18 cellular contexts compared by ENCODE assay signal in genomic region chr1:117564227-117565082, GRCh38. TPM values are rescaled to one million over a fixed set of nuclear protein-coding genes. Genes with fewer than 3 reads are reported as not detected.
DNase-seq lines count a peak whose midpoint lies in the region; ATAC-seq and TF ChIP-seq lines count a peak whose summit lies in the region.
"Had no signal": no experiment of that assay in that cellular context is flagged by ENCODE, and none has a peak within 500 bp of the region (broad histone marks: within the 10 kb centered on the region; RNA-seq: fewer than 3 reads in every experiment).

No MANE protein-coding gene starts in this region.

- H3K27me3 Mint-ChIP-seq in activated CD8-positive, alpha-beta memory T cell treated with anti-CD3 and anti-CD28 coated beads, Interleukin-2, amount 10 ng/mL, durations not matched to agents 7 days and 5 days, result peaks cover 2% of the 10 kb centered on the region
- H3K27me3 Mint-ChIP-seq in activated T-helper 2 cell treated with anti-CD3 and anti-CD28 coated beads, Interferon-gamma antibody, Interleukin-2, Interleukin-4, amounts not matched to agents 10 μg/mL and 5 μg/mL and 100 μg/mL, durations not matched to agents 14 hours and 24 hours and 36 hours (ENCODE audit: low read depth), result peaks cover 8% of the 10 kb centered on the region
- H3K27me3 Mint-ChIP-seq in progenitor cell of endocrine pancreas (no peaks in the 10 kb centered on the region), nephron progenitor cell (ENCODE audit: low read depth, poor library complexity) (peaks cover 4% of the 10 kb centered on the region)
- H3K27me3 Mint-ChIP-seq: activated B cell treated with CpG ODN at 0.5 μM for 24 hours had no signal

- DNase-seq in activated CD8-positive, alpha-beta memory T cell treated with anti-CD3 and anti-CD28 coated beads, Interleukin-2, amount 50 U/mL, for 48 hours, result peak; percentile 20
- DNase-seq in activated CD8-positive, alpha-beta memory T cell treated with anti-CD3 and anti-CD28 coated beads, Interleukin-2, amount 10 ng/mL, durations not matched to agents 7 days and 5 days, result no peak
- DNase-seq in NOMO-1 treated with dmso at 0.1 percent for 144 hours (lab: John Stamatoyannopoulos, UW; ENCODE audit: unreplicated experiment) (peak; percentile 41), progenitor cell of endocrine pancreas (ENCODE audit: low spot score, unreplicated experiment) (no peak), SK-N-DZ (ENCODE audit: low spot score) (no peak), nephron progenitor cell (no peak)
- DNase-seq in activated T-helper 2 cell treated with anti-CD3 and anti-CD28 coated beads, Interferon-gamma antibody, Interleukin-2, Interleukin-4, amounts not matched to agents 10 μg/mL and 5 μg/mL and 100 μg/mL, durations not matched to agents 14 hours and 24 hours and 36 hours (ENCODE audit: low spot score), result peak; percentile 1
- DNase-seq: activated B cell treated with CpG ODN at 0.5 μM for 24 hours; kidney; NCI-H1436; NCI-H2171 treated with DMSO at 0.1 percent for 48 hours; NCI-H774; right cardiac atrium; stimulated activated naive CD4-positive, alpha-beta T cell; transverse colon had no signal

- no peaks in the 10 kb centered on the region for H3K4me1 Mint-ChIP-seq in activated CD8-positive, alpha-beta memory T cell treated with anti-CD3 and anti-CD28 coated beads, Interleukin-2, amount 10 ng/mL, durations not matched to agents 7 days and 5 days
- H3K4me1 Mint-ChIP-seq in activated T-helper 2 cell treated with anti-CD3 and anti-CD28 coated beads, Interferon-gamma antibody, Interleukin-2, Interleukin-4, amounts not matched to agents 10 μg/mL and 5 μg/mL and 100 μg/mL, durations not matched to agents 14 hours and 24 hours and 36 hours (ENCODE audit: low read depth), result peaks cover 6% of the 10 kb centered on the region
- H3K4me1 Mint-ChIP-seq in progenitor cell of endocrine pancreas (ENCODE audit: low read depth) (peaks cover 25% of the 10 kb centered on the region), nephron progenitor cell (peaks cover 5% of the 10 kb centered on the region)
- H3K4me1 Mint-ChIP-seq: mesothelial cell of epicardium, neural progenitor cell had no signal

- CTCF ChIA-PET in activated CD8-positive, alpha-beta memory T cell treated with anti-CD3 and anti-CD28 coated beads, Interleukin-2, amount 10 ng/mL, durations not matched to agents 7 days and 5 days (lab: Charles Lee), result interaction anchor here (0.9 to 2.0 kb wide), 2 partner anchors 29 to 194 kb away, joined by 4 to 5 read pairs; no protein-coding TSS in a partner anchor

- intact Hi-C loops in activated T-helper 2 cell treated with anti-CD3 and anti-CD28 coated beads, Interferon-gamma antibody, Interleukin-2, Interleukin-4, amounts not matched to agents 10 μg/mL and 5 μg/mL and 100 μg/mL, durations not matched to agents 14 hours and 24 hours and 36 hours (cut with micrococcal nuclease), result no loop called here

- no peak for ATAC-seq in activated CD8-positive, alpha-beta memory T cell treated with anti-CD3 and anti-CD28 coated beads, Interleukin-2, amount 10 ng/mL, durations not matched to agents 7 days and 5 days
- ATAC-seq in HG02588 (IDR thresholded peaks at IDR 0.05; ENCODE audit: unreplicated experiment), result no peak
- ATAC-seq: right cardiac atrium had no signal

- no peaks in the 10 kb centered on the region for H3K36me3 Mint-ChIP-seq in activated CD8-positive, alpha-beta memory T cell treated with anti-CD3 and anti-CD28 coated beads, Interleukin-2, amount 10 ng/mL, durations not matched to agents 7 days and 5 days
- no peaks in the 10 kb centered on the region for H3K36me3 Mint-ChIP-seq in activated T-helper 2 cell treated with anti-CD3 and anti-CD28 coated beads, Interferon-gamma antibody, Interleukin-2, Interleukin-4, amounts not matched to agents 10 μg/mL and 5 μg/mL and 100 μg/mL, durations not matched to agents 14 hours and 24 hours and 36 hours (ENCODE audit: low read depth)
- H3K36me3 Mint-ChIP-seq in progenitor cell of endocrine pancreas (ENCODE audit: insufficient read depth) (no peaks in the 10 kb centered on the region), nephron progenitor cell (ENCODE audit: low read depth) (no peaks in the 10 kb centered on the region)
- H3K36me3 Mint-ChIP-seq: mesothelial cell of epicardium, neural progenitor cell had no signal

- H3K9me3 Mint-ChIP-seq in activated CD8-positive, alpha-beta memory T cell treated with anti-CD3 and anti-CD28 coated beads, Interleukin-2, amount 10 ng/mL, durations not matched to agents 7 days and 5 days (ENCODE audit: low read depth), result peaks cover 3% of the 10 kb centered on the region
- peaks cover under 1% of the 10 kb centered on the region for H3K9me3 Mint-ChIP-seq in activated T-helper 2 cell treated with anti-CD3 and anti-CD28 coated beads, Interferon-gamma antibody, Interleukin-2, Interleukin-4, amounts not matched to agents 10 μg/mL and 5 μg/mL and 100 μg/mL, durations not matched to agents 14 hours and 24 hours and 36 hours
- H3K9me3 Mint-ChIP-seq in progenitor cell of endocrine pancreas (ENCODE audit: low read depth), result peaks cover 3% of the 10 kb centered on the region
- H3K9me3 Mint-ChIP-seq in nephron progenitor cell, result peaks cover 5% of the 10 kb centered on the region
- H3K9me3 Mint-ChIP-seq: activated B cell treated with CpG ODN at 0.5 μM for 24 hours, neural progenitor cell had no signal

- no peak overlapping the region for H3K4me3 Mint-ChIP-seq in activated CD8-positive, alpha-beta memory T cell treated with anti-CD3 and anti-CD28 coated beads, Interleukin-2, amount 10 ng/mL, durations not matched to agents 7 days and 5 days
- H3K4me3 Mint-ChIP-seq in activated T-helper 2 cell treated with anti-CD3 and anti-CD28 coated beads, Interferon-gamma antibody, Interleukin-2, Interleukin-4, amounts not matched to agents 10 μg/mL and 5 μg/mL and 100 μg/mL, durations not matched to agents 14 hours and 24 hours and 36 hours (ENCODE audit: low read depth), result no peak overlapping the region
- H3K4me3 Mint-ChIP-seq in progenitor cell of endocrine pancreas (ENCODE audit: low read depth) (no peak overlapping the region), nephron progenitor cell (no peak overlapping the region)
- H3K4me3 Mint-ChIP-seq: activated B cell treated with CpG ODN at 0.5 μM for 24 hours, mesothelial cell of epicardium, neural progenitor cell had no signal

- H3K27ac Mint-ChIP-seq in activated CD8-positive, alpha-beta memory T cell treated with anti-CD3 and anti-CD28 coated beads, Interleukin-2, amount 10 ng/mL, durations not matched to agents 7 days and 5 days, result no peak overlapping the region
- no peak overlapping the region for H3K27ac Mint-ChIP-seq in activated T-helper 2 cell treated with anti-CD3 and anti-CD28 coated beads, Interferon-gamma antibody, Interleukin-2, Interleukin-4, amounts not matched to agents 10 μg/mL and 5 μg/mL and 100 μg/mL, durations not matched to agents 14 hours and 24 hours and 36 hours
- H3K27ac Mint-ChIP-seq in progenitor cell of endocrine pancreas (peak overlapping the region; percentile 15), nephron progenitor cell (no peak overlapping the region)
- H3K27ac Mint-ChIP-seq: activated B cell treated with CpG ODN at 0.5 μM for 24 hours, mesothelial cell of epicardium, neural progenitor cell had no signal

- no peak for TF ChIP-seq CTCF in progenitor cell of endocrine pancreas (IDR thresholded peaks at IDR 0.05; ENCODE audit: unreplicated experiment)
- TF ChIP-seq CTCF in nephron progenitor cell (IDR thresholded peaks at IDR 0.05), result no peak

RNA-seq across cellular contexts. Expression of gene TENT5C, which starts 41.4 kb away (rescaled TPM):
- total RNA-seq in activated CD8-positive, alpha-beta memory T cell treated with anti-CD3 and anti-CD28 coated beads, Interleukin-2, amount 10 ng/mL, durations not matched to agents 7 days and 5 days, result 10 to 100 TPM; 41.6 to 50.3 TPM
- total RNA-seq in activated T-helper 2 cell treated with anti-CD3 and anti-CD28 coated beads, Interferon-gamma antibody, Interleukin-2, Interleukin-4, amounts not matched to agents 10 μg/mL and 5 μg/mL and 100 μg/mL, durations not matched to agents 14 hours and 24 hours and 36 hours, result 11.2 and 11.6 TPM in 2 replicates
- total RNA-seq in progenitor cell of endocrine pancreas, result 11.4 and 13.6 TPM in 2 replicates
- not detected in 2 replicates for polyA plus RNA-seq in SK-N-DZ (2014; cell fraction: cytosol; rRNA removed)
- polyA plus RNA-seq in SK-N-DZ (2014; cell fraction: nucleus; rRNA removed), result not detected in 2 replicates

Comparison
In these comparisons a context has a peak if more than half of its experiments do, and no peak if none do; other contexts are left out.
1. DNase-seq: peak in activated CD8-positive, alpha-beta memory T cell treated with anti-CD3 and anti-CD28 coated beads, Interleukin-2, amount 50 U/mL, for 48 hours (single experiment), NOMO-1 treated with dmso at 0.1 percent for 144 hours (single experiment) and activated T-helper 2 cell treated with anti-CD3 and anti-CD28 coated beads, Interferon-gamma antibody, Interleukin-2, Interleukin-4, amounts not matched to agents 10 μg/mL and 5 μg/mL and 100 μg/mL, durations not matched to agents 14 hours and 24 hours and 36 hours (single experiment); none in activated CD8-positive, alpha-beta memory T cell treated with anti-CD3 and anti-CD28 coated beads, Interleukin-2, amount 10 ng/mL, durations not matched to agents 7 days and 5 days (single experiment), progenitor cell of endocrine pancreas (single experiment), SK-N-DZ (single experiment) and nephron progenitor cell (single experiment).